In the genomic region with DNA sequence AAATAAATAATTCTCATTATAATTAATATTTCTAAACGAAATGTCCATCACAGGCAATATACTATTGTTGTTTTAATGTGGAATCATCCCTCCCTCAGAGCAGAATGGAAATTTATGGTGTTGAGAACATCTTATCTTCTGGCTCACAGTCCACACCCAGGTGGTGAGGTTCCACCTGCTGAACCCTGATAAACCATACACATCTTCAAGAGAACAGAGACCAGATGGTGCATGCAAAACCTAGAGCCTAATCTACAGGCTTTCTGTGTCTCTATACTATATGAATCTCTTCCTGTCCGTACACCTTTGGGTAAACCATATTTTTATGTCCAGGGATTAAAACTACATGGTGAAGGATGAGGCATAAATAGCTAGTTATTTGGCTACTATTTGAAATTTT, we compare ENCODE assay signal across 25 cellular contexts.
"Had no signal": no experiment of that assay in that cellular context is flagged by ENCODE, and none has a peak within 500 bp of the region (broad histone marks: within the 10 kb centered on the region; RNA-seq: fewer than 3 reads in every experiment).

No MANE protein-coding gene starts in this region.

- ATAC-seq: mucosa of descending colon; natural killer cell treated with Interleukin-12 subunit alpha and Interleukin-12 subunit beta and Interleukin-15 and Interleukin-18, amount 100 ng/mL, for 72 hours; right cardiac atrium had no signal

- H3K27me3 ChIP-seq: adrenal gland, body of pancreas, cardiac muscle cell, spleen, testis, uterus had no signal

- H3K27ac ChIP-seq: adrenal gland, body of pancreas, cardiac muscle cell, left ventricle myocardium inferior, spleen, testis, uterus, VCaP had no signal

- H3K27ac Mint-ChIP-seq: activated naive CD4-positive, alpha-beta T cell treated with anti-CD3 and anti-CD28 coated beads for 36 hours; activated naive CD8-positive, alpha-beta T cell treated with anti-CD3 and anti-CD28 coated beads for 36 hours; activated T-helper 1 cell treated with anti-CD3 and anti-CD28 coated beads, Interleukin-12 subunit alpha, Interleukin-12 subunit beta, Interleukin-2, Interleukin-4 antibody, amounts not matched to agents 30 ng/mL and 10 ng/mL and 1 ng/mL, durations not matched to agents 14 hours and 24 hours and 36 hours; natural killer cell treated with Interleukin-12 subunit alpha and Interleukin-12 subunit beta and Interleukin-15 and Interleukin-18, amount 100 ng/mL, for 72 hours; type B pancreatic cell had no signal

- H3K4me1 ChIP-seq: left ventricle myocardium inferior, spleen, testis, uterus had no signal

- FAIRE-seq: TTC549 had no signal

- H3K4me3 Mint-ChIP-seq: activated naive CD4-positive, alpha-beta T cell treated with anti-CD3 and anti-CD28 coated beads for 36 hours; activated naive CD8-positive, alpha-beta T cell treated with anti-CD3 and anti-CD28 coated beads for 36 hours; activated T-helper 1 cell treated with anti-CD3 and anti-CD28 coated beads, Interleukin-12 subunit alpha, Interleukin-12 subunit beta, Interleukin-2, Interleukin-4 antibody, amounts not matched to agents 30 ng/mL and 10 ng/mL and 1 ng/mL, durations not matched to agents 14 hours and 24 hours and 36 hours; natural killer cell treated with Interleukin-12 subunit alpha and Interleukin-12 subunit beta and Interleukin-15 and Interleukin-18, amount 100 ng/mL, for 72 hours; type B pancreatic cell had no signal

- H3K4me3 ChIP-seq: adrenal gland, body of pancreas, cardiac muscle cell, left ventricle myocardium inferior, mucosa of descending colon, spleen, testis, uterus had no signal

- DNase-seq: activated CD4-positive, alpha-beta T cell treated with anti-CD3 and anti-CD28 coated beads for 4 hours; activated CD4-positive, alpha-beta T cell treated with anti-CD3 and anti-CD28 coated beads, Interleukin-2, amount 50 U/mL, for 4 hours; activated CD8-positive, alpha-beta memory T cell treated with anti-CD3 and anti-CD28 coated beads, Interleukin-2, amount 50 U/mL, for 4 hours; activated effector memory CD4-positive, alpha-beta T cell treated with anti-CD3 and anti-CD28 coated beads, Interleukin-2, amount 50 U/mL, for 16 hours; activated naive CD4-positive, alpha-beta T cell treated with anti-CD3 and anti-CD28 coated beads for 36 hours; activated naive CD8-positive, alpha-beta T cell treated with anti-CD3 and anti-CD28 coated beads for 36 hours; activated T-cell treated with anti-CD3 and anti-CD28 coated beads, Interleukin-2, amount 50 U/mL, for 1 hour; aorta; islet precursor cell; left ventricle myocardium inferior; posterior cingulate gyrus; right cardiac atrium; spleen; stimulated activated naive CD4-positive, alpha-beta T cell treated with Interleukin-2 at 50 U/mL for 16 hours; testis; uterus had no signal

- H3K9me3 Mint-ChIP-seq: activated T-helper 1 cell treated with anti-CD3 and anti-CD28 coated beads, Interleukin-12 subunit alpha, Interleukin-12 subunit beta, Interleukin-2, Interleukin-4 antibody, amounts not matched to agents 30 ng/mL and 10 ng/mL and 1 ng/mL, durations not matched to agents 14 hours and 24 hours and 36 hours; natural killer cell treated with Interleukin-12 subunit alpha and Interleukin-12 subunit beta and Interleukin-15 and Interleukin-18, amount 100 ng/mL, for 72 hours; type B pancreatic cell had no signal

- H3K27me3 Mint-ChIP-seq: activated naive CD8-positive, alpha-beta T cell treated with anti-CD3 and anti-CD28 coated beads for 36 hours; type B pancreatic cell had no signal

- H3K36me3 ChIP-seq: adrenal gland, cardiac muscle cell, left ventricle myocardium inferior, spleen, uterus had no signal

- H3K9me3 ChIP-seq: adrenal gland, mucosa of descending colon, testis, uterus had no signal

- H3K36me3 Mint-ChIP-seq: activated naive CD8-positive, alpha-beta T cell treated with anti-CD3 and anti-CD28 coated beads for 36 hours; natural killer cell treated with Interleukin-12 subunit alpha and Interleukin-12 subunit beta and Interleukin-15 and Interleukin-18, amount 100 ng/mL, for 72 hours; type B pancreatic cell had no signal
